Comparison of ENCODE assay signal across 1 cellular context in the genomic region with DNA sequence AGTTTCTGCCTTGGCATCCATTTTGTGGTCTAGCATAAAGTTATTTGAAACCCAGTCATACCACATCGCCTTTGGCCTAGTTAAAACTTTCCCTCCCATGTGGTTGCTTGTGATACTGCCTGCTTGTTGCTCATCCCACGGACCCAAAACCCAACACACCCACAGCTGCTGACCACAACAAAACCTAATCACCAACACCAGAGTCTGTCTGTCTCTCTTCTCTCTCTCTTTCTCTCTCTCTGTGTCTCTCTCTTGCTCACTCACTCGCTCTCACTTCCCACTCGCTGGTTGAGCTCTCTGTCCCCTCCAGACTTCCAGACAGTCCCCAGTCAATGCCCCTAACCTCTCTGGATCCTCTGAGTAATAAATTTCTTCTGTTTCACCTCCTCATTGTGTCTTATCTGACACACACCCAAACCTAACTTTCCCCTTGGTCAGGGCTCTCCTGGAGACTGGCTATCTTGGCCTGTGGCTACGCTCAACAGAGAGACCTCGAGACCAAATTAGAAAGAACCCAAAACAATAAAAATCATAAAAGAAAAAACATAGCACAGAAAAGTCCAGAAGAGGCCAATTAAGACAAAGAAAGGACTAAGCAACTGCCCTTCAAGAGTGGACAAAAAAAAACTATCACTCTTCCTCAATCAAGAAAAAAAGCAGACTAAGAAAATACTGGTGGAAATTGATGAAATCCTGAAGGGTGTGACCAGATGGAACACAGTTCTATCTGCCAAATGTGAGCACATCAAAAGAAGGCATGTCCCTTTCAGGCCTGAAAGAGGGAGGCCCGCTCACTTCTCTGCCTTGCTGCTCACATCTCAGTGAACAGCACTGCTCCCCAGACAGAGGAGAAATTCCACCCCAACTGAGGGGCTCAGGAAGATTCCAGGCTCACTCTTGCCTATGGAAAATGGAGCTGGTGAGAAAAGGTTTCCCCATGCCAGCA.
TF ChIP-seq lines count a peak whose summit lies in the region.

No MANE protein-coding gene starts in this region.

TF ChIP-seq in GM12878, 131 proteins besides CTCF, POLR2A, EP300 and RAD21 (continued from another document and continues in another):
- TF ChIP-seq, protein P1, sequence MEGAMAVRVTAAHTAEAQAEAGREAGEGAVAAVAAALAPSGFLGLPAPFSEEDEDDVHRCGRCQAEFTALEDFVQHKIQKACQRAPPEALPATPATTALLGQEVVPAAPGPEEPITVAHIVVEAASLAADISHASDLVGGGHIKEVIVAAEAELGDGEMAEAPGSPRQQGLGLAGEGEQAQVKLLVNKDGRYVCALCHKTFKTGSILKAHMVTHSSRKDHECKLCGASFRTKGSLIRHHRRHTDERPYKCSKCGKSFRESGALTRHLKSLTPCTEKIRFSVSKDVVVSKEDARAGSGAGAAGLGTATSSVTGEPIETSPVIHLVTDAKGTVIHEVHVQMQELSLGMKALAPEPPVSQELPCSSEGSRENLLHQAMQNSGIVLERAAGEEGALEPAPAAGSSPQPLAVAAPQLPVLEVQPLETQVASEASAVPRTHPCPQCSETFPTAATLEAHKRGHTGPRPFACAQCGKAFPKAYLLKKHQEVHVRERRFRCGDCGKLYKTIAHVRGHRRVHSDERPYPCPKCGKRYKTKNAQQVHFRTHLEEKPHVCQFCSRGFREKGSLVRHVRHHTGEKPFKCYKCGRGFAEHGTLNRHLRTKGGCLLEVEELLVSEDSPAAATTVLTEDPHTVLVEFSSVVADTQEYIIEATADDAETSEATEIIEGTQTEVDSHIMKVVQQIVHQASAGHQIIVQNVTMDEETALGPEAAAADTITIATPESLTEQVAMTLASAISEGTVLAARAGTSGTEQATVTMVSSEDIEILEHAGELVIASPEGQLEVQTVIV (IDR thresholded peaks at IDR 0.05; ENCODE audit: borderline replicate concordance, partially characterized antibody): no peak
- no peak for TF ChIP-seq SRF (IDR thresholded peaks at IDR 0.05; ENCODE audit: low read depth in 2 of 2, low read length in 2 of 2)
- TF ChIP-seq, protein P2, sequence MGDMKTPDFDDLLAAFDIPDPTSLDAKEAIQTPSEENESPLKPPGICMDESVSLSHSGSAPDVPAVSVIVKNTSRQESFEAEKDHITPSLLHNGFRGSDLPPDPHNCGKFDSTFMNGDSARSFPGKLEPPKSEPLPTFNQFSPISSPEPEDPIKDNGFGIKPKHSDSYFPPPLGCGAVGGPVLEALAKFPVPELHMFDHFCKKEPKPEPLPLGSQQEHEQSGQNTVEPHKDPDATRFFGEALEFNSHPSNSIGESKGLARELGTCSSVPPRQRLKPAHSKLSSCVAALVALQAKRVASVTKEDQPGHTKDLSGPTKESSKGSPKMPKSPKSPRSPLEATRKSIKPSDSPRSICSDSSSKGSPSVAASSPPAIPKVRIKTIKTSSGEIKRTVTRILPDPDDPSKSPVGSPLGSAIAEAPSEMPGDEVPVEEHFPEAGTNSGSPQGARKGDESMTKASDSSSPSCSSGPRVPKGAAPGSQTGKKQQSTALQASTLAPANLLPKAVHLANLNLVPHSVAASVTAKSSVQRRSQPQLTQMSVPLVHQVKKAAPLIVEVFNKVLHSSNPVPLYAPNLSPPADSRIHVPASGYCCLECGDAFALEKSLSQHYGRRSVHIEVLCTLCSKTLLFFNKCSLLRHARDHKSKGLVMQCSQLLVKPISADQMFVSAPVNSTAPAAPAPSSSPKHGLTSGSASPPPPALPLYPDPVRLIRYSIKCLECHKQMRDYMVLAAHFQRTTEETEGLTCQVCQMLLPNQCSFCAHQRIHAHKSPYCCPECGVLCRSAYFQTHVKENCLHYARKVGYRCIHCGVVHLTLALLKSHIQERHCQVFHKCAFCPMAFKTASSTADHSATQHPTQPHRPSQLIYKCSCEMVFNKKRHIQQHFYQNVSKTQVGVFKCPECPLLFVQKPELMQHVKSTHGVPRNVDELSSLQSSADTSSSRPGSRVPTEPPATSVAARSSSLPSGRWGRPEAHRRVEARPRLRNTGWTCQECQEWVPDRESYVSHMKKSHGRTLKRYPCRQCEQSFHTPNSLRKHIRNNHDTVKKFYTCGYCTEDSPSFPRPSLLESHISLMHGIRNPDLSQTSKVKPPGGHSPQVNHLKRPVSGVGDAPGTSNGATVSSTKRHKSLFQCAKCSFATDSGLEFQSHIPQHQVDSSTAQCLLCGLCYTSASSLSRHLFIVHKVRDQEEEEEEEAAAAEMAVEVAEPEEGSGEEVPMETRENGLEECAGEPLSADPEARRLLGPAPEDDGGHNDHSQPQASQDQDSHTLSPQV (IDR thresholded peaks at IDR 0.05): no peak
- TF ChIP-seq POLR2AphosphoS5 (IDR thresholded peaks at IDR 0.05; ENCODE audit: low read length): no peak
- TF ChIP-seq, protein P3, sequence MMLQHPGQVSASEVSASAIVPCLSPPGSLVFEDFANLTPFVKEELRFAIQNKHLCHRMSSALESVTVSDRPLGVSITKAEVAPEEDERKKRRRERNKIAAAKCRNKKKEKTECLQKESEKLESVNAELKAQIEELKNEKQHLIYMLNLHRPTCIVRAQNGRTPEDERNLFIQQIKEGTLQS (IDR thresholded peaks at IDR 0.05; ENCODE audit: borderline replicate concordance, extremely low read depth, low read depth, low read length): no peak
- TF ChIP-seq, protein P4, sequence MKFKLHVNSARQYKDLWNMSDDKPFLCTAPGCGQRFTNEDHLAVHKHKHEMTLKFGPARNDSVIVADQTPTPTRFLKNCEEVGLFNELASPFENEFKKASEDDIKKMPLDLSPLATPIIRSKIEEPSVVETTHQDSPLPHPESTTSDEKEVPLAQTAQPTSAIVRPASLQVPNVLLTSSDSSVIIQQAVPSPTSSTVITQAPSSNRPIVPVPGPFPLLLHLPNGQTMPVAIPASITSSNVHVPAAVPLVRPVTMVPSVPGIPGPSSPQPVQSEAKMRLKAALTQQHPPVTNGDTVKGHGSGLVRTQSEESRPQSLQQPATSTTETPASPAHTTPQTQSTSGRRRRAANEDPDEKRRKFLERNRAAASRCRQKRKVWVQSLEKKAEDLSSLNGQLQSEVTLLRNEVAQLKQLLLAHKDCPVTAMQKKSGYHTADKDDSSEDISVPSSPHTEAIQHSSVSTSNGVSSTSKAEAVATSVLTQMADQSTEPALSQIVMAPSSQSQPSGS (IDR thresholded peaks at IDR 0.05; ENCODE audit: low read length): peak; percentile 46; the same call in 1 of the 2 replicates
- TF ChIP-seq RFX5 (IDR thresholded peaks at IDR 0.05; ENCODE audit: low read depth, low read length): no peak
- no peak for TF ChIP-seq CBX5 (IDR thresholded peaks at IDR 0.05; ENCODE audit: low read depth)
- TF ChIP-seq CREM (IDR thresholded peaks at IDR 0.05; ENCODE audit: low read depth): peak; percentile 52; the same call in 1 of the 2 replicates
- TF ChIP-seq BHLHE40 (IDR thresholded peaks at IDR 0.05; ENCODE audit: borderline replicate concordance in 1 of 2, low read depth in 2 of 2, low read length in 1 of 2): no peak
- TF ChIP-seq, protein P5, sequence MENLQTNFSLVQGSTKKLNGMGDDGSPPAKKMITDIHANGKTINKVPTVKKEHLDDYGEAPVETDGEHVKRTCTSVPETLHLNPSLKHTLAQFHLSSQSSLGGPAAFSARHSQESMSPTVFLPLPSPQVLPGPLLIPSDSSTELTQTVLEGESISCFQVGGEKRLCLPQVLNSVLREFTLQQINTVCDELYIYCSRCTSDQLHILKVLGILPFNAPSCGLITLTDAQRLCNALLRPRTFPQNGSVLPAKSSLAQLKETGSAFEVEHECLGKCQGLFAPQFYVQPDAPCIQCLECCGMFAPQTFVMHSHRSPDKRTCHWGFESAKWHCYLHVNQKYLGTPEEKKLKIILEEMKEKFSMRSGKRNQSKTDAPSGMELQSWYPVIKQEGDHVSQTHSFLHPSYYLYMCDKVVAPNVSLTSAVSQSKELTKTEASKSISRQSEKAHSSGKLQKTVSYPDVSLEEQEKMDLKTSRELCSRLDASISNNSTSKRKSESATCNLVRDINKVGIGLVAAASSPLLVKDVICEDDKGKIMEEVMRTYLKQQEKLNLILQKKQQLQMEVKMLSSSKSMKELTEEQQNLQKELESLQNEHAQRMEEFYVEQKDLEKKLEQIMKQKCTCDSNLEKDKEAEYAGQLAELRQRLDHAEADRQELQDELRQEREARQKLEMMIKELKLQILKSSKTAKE (IDR thresholded peaks at IDR 0.05; ENCODE audit: low read depth, poor library complexity, severe bottlenecking): peak; percentile 60
- TF ChIP-seq RB1 (IDR thresholded peaks at IDR 0.05; ENCODE audit: borderline replicate concordance): no peak
- TF ChIP-seq NFYA (IDR thresholded peaks at IDR 0.05; ENCODE audit: borderline replicate concordance, low read depth, low read length): no peak
- TF ChIP-seq PAX8 (IDR thresholded peaks at IDR 0.05): no peak
- TF ChIP-seq ZSCAN29 (IDR thresholded peaks at IDR 0.05): no peak
- TF ChIP-seq, protein P6, sequence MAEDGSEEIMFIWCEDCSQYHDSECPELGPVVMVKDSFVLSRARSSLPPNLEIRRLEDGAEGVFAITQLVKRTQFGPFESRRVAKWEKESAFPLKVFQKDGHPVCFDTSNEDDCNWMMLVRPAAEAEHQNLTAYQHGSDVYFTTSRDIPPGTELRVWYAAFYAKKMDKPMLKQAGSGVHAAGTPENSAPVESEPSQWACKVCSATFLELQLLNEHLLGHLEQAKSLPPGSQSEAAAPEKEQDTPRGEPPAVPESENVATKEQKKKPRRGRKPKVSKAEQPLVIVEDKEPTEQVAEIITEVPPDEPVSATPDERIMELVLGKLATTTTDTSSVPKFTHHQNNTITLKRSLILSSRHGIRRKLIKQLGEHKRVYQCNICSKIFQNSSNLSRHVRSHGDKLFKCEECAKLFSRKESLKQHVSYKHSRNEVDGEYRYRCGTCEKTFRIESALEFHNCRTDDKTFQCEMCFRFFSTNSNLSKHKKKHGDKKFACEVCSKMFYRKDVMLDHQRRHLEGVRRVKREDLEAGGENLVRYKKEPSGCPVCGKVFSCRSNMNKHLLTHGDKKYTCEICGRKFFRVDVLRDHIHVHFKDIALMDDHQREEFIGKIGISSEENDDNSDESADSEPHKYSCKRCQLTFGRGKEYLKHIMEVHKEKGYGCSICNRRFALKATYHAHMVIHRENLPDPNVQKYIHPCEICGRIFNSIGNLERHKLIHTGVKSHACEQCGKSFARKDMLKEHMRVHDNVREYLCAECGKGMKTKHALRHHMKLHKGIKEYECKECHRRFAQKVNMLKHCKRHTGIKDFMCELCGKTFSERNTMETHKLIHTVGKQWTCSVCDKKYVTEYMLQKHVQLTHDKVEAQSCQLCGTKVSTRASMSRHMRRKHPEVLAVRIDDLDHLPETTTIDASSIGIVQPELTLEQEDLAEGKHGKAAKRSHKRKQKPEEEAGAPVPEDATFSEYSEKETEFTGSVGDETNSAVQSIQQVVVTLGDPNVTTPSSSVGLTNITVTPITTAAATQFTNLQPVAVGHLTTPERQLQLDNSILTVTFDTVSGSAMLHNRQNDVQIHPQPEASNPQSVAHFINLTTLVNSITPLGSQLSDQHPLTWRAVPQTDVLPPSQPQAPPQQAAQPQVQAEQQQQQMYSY (CRISPR knock-in tag; IDR thresholded peaks at IDR 0.05): no peak
- no peak for TF ChIP-seq ZNF274 (IDR thresholded peaks at IDR 0.05; ENCODE audit: insufficient read depth, insufficient read length)
- no peak for TF ChIP-seq ETV6 (conservative IDR thresholded peaks at IDR 0.05 in 1 of 2, IDR thresholded peaks at IDR 0.05 in 1 of 2; ENCODE audit: borderline replicate concordance in 1 of 2, low read depth in 1 of 2)
- no peak for TF ChIP-seq SMAD1 (IDR thresholded peaks at IDR 0.05; ENCODE audit: low read depth, partially characterized antibody)
- TF ChIP-seq SP1 (IDR thresholded peaks at IDR 0.05; ENCODE audit: low read depth, low read length): no peak
- TF ChIP-seq, protein P7, sequence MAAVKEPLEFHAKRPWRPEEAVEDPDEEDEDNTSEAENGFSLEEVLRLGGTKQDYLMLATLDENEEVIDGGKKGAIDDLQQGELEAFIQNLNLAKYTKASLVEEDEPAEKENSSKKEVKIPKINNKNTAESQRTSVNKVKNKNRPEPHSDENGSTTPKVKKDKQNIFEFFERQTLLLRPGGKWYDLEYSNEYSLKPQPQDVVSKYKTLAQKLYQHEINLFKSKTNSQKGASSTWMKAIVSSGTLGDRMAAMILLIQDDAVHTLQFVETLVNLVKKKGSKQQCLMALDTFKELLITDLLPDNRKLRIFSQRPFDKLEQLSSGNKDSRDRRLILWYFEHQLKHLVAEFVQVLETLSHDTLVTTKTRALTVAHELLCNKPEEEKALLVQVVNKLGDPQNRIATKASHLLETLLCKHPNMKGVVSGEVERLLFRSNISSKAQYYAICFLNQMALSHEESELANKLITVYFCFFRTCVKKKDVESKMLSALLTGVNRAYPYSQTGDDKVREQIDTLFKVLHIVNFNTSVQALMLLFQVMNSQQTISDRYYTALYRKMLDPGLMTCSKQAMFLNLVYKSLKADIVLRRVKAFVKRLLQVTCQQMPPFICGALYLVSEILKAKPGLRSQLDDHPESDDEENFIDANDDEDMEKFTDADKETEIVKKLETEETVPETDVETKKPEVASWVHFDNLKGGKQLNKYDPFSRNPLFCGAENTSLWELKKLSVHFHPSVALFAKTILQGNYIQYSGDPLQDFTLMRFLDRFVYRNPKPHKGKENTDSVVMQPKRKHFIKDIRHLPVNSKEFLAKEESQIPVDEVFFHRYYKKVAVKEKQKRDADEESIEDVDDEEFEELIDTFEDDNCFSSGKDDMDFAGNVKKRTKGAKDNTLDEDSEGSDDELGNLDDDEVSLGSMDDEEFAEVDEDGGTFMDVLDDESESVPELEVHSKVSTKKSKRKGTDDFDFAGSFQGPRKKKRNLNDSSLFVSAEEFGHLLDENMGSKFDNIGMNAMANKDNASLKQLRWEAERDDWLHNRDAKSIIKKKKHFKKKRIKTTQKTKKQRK (IDR thresholded peaks at IDR 0.05; ENCODE audit: low read depth, low read length): no peak
- TF ChIP-seq JUND (IDR thresholded peaks at IDR 0.05; ENCODE audit: low read depth, low read length): no peak
- TF ChIP-seq MEF2B (IDR thresholded peaks at IDR 0.05; ENCODE audit: partially characterized antibody, poor library complexity, severe bottlenecking): no peak
- no peak for TF ChIP-seq SMAD5 (IDR thresholded peaks at IDR 0.05; ENCODE audit: low read depth)
- TF ChIP-seq, protein P8, sequence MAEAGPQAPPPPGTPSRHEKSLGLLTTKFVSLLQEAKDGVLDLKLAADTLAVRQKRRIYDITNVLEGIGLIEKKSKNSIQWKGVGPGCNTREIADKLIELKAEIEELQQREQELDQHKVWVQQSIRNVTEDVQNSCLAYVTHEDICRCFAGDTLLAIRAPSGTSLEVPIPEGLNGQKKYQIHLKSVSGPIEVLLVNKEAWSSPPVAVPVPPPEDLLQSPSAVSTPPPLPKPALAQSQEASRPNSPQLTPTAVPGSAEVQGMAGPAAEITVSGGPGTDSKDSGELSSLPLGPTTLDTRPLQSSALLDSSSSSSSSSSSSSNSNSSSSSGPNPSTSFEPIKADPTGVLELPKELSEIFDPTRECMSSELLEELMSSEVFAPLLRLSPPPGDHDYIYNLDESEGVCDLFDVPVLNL (IDR thresholded peaks at IDR 0.05; ENCODE audit: low read depth, low read length): no peak
- no peak for TF ChIP-seq BRCA1 (IDR thresholded peaks at IDR 0.05; ENCODE audit: low read depth, low read length)
- TF ChIP-seq ZNF207 (IDR thresholded peaks at IDR 0.05; ENCODE audit: borderline replicate concordance): no peak
- TF ChIP-seq KAT2A (conservative IDR thresholded peaks at IDR 0.05; ENCODE audit: control insufficient read depth, low read depth, low read length): no peak
- peak; percentile 62; the same call in 1 of the 2 replicates for TF ChIP-seq EED (IDR thresholded peaks at IDR 0.05; ENCODE audit: low read depth)
- TF ChIP-seq MYC (IDR thresholded peaks at IDR 0.05; ENCODE audit: insufficient read depth, insufficient read length, insufficient replicate concordance, low read length, severe bottlenecking): no peak
